Comparison of ENCODE assay signal across 1 cellular context in the genomic region with DNA sequence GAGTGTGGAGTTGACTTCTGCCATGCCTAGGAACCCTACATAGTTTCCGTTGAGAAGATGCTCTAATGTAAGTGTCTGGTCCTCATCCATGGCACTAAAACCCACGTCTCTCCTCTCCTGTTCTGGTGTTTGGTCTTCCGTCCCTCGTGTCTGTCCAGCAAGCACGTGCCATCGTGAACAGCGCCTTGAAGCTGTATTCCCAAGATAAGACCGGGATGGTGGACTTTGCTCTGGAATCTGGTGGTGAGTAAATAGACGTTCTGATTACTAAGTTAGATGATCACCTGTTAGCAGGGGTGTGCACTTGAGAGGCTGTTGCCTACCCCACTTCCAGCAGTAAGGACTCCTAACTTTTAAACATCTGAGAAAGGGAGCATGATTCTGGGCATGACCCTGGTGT.
TF ChIP-seq lines count a peak whose summit lies in the region.

No MANE protein-coding gene starts in this region.

TF ChIP-seq in HepG2, 621 proteins besides CTCF, POLR2A, EP300 and RAD21 (continued from another document):
- TF ChIP-seq, protein P1, sequence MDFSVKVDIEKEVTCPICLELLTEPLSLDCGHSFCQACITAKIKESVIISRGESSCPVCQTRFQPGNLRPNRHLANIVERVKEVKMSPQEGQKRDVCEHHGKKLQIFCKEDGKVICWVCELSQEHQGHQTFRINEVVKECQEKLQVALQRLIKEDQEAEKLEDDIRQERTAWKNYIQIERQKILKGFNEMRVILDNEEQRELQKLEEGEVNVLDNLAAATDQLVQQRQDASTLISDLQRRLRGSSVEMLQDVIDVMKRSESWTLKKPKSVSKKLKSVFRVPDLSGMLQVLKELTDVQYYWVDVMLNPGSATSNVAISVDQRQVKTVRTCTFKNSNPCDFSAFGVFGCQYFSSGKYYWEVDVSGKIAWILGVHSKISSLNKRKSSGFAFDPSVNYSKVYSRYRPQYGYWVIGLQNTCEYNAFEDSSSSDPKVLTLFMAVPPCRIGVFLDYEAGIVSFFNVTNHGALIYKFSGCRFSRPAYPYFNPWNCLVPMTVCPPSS (IDR thresholded peaks at IDR 0.05), result no peak
- no peak for TF ChIP-seq MTF1 (CRISPR knock-in tag; IDR thresholded peaks at IDR 0.05)
- TF ChIP-seq KDM3A (CRISPR knock-in tag; IDR thresholded peaks at IDR 0.05; ENCODE audit: low read depth), result no peak
- no peak for TF ChIP-seq RFX3 (CRISPR knock-in tag; IDR thresholded peaks at IDR 0.05)
- TF ChIP-seq, protein P2, sequence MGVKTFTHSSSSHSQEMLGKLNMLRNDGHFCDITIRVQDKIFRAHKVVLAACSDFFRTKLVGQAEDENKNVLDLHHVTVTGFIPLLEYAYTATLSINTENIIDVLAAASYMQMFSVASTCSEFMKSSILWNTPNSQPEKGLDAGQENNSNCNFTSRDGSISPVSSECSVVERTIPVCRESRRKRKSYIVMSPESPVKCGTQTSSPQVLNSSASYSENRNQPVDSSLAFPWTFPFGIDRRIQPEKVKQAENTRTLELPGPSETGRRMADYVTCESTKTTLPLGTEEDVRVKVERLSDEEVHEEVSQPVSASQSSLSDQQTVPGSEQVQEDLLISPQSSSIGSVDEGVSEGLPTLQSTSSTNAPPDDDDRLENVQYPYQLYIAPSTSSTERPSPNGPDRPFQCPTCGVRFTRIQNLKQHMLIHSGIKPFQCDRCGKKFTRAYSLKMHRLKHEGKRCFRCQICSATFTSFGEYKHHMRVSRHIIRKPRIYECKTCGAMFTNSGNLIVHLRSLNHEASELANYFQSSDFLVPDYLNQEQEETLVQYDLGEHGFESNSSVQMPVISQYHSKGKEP (CRISPR knock-in tag; IDR thresholded peaks at IDR 0.05), result no peak
- TF ChIP-seq HES4 (CRISPR knock-in tag; IDR thresholded peaks at IDR 0.05; ENCODE audit: borderline replicate concordance), result no peak
- no peak for TF ChIP-seq PRMT3 (CRISPR knock-in tag; IDR thresholded peaks at IDR 0.05; ENCODE audit: borderline replicate concordance, low read depth)
- TF ChIP-seq, protein P3, sequence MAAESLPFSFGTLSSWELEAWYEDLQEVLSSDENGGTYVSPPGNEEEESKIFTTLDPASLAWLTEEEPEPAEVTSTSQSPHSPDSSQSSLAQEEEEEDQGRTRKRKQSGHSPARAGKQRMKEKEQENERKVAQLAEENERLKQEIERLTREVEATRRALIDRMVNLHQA (CRISPR knock-in tag; IDR thresholded peaks at IDR 0.05), result no peak
- TF ChIP-seq, protein P4, sequence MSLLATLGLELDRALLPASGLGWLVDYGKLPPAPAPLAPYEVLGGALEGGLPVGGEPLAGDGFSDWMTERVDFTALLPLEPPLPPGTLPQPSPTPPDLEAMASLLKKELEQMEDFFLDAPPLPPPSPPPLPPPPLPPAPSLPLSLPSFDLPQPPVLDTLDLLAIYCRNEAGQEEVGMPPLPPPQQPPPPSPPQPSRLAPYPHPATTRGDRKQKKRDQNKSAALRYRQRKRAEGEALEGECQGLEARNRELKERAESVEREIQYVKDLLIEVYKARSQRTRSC (CRISPR knock-in tag; IDR thresholded peaks at IDR 0.05; ENCODE audit: low read depth), result no peak
- TF ChIP-seq MIXL1 (CRISPR knock-in tag; IDR thresholded peaks at IDR 0.05), result no peak
- peak; percentile 33; the same call in 1 of the 2 replicates for TF ChIP-seq JUN (CRISPR knock-in tag; IDR thresholded peaks at IDR 0.05)
- TF ChIP-seq ZNF775 (CRISPR knock-in tag; IDR thresholded peaks at IDR 0.05; ENCODE audit: borderline replicate concordance), result no peak
- TF ChIP-seq ZNF816 (CRISPR knock-in tag; IDR thresholded peaks at IDR 0.05; ENCODE audit: borderline replicate concordance), result no peak
- TF ChIP-seq ZNF160 (CRISPR knock-in tag; IDR thresholded peaks at IDR 0.05), result no peak
- no peak for TF ChIP-seq ZNF747 (CRISPR knock-in tag; IDR thresholded peaks at IDR 0.05; ENCODE audit: borderline replicate concordance)
- TF ChIP-seq SP2 (CRISPR knock-in tag; IDR thresholded peaks at IDR 0.05), result no peak
- TF ChIP-seq SKI (IDR thresholded peaks at IDR 0.05; ENCODE audit: partially characterized antibody), result no peak
- TF ChIP-seq, protein P5, sequence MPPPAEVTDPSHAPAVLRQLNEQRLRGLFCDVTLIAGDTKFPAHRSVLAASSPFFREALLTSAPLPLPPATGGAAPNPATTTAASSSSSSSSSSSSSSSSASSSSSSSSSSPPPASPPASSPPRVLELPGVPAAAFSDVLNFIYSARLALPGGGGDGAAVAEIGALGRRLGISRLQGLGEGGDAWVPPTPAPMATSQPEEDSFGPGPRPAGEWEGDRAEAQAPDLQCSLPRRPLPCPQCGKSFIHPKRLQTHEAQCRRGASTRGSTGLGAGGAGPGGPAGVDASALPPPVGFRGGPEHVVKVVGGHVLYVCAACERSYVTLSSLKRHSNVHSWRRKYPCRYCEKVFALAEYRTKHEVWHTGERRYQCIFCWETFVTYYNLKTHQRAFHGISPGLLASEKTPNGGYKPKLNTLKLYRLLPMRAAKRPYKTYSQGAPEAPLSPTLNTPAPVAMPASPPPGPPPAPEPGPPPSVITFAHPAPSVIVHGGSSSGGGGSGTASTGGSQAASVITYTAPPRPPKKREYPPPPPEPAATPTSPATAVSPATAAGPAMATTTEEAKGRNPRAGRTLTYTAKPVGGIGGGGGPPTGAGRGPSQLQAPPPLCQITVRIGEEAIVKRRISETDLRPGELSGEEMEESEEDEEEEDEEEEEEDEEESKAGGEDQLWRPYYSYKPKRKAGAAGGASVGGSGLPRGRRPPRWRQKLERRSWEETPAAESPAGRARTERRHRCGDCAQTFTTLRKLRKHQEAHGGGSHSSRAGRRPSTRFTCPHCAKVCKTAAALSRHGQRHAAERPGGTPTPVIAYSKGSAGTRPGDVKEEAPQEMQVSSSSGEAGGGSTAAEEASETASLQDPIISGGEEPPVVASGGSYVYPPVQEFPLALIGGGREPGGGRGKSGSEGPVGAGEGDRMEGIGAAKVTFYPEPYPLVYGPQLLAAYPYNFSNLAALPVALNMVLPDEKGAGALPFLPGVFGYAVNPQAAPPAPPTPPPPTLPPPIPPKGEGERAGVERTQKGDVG (CRISPR knock-in tag; IDR thresholded peaks at IDR 0.05; ENCODE audit: borderline replicate concordance), result peak; percentile 78; the same call in 1 of the 2 replicates
- TF ChIP-seq, protein P6, sequence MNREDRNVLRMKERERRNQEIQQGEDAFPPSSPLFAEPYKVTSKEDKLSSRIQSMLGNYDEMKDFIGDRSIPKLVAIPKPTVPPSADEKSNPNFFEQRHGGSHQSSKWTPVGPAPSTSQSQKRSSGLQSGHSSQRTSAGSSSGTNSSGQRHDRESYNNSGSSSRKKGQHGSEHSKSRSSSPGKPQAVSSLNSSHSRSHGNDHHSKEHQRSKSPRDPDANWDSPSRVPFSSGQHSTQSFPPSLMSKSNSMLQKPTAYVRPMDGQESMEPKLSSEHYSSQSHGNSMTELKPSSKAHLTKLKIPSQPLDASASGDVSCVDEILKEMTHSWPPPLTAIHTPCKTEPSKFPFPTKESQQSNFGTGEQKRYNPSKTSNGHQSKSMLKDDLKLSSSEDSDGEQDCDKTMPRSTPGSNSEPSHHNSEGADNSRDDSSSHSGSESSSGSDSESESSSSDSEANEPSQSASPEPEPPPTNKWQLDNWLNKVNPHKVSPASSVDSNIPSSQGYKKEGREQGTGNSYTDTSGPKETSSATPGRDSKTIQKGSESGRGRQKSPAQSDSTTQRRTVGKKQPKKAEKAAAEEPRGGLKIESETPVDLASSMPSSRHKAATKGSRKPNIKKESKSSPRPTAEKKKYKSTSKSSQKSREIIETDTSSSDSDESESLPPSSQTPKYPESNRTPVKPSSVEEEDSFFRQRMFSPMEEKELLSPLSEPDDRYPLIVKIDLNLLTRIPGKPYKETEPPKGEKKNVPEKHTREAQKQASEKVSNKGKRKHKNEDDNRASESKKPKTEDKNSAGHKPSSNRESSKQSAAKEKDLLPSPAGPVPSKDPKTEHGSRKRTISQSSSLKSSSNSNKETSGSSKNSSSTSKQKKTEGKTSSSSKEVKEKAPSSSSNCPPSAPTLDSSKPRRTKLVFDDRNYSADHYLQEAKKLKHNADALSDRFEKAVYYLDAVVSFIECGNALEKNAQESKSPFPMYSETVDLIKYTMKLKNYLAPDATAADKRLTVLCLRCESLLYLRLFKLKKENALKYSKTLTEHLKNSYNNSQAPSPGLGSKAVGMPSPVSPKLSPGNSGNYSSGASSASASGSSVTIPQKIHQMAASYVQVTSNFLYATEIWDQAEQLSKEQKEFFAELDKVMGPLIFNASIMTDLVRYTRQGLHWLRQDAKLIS (CRISPR knock-in tag; IDR thresholded peaks at IDR 0.05), result no peak
- TF ChIP-seq ZNF605 (CRISPR knock-in tag; IDR thresholded peaks at IDR 0.05), result 0 out of 2 replicates have a peak, but pooled peaks have one; percentile 26
- TF ChIP-seq, protein P7, sequence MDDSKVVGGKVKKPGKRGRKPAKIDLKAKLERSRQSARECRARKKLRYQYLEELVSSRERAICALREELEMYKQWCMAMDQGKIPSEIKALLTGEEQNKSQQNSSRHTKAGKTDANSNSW (CRISPR knock-in tag; IDR thresholded peaks at IDR 0.05; ENCODE audit: borderline replicate concordance), result no peak
- TF ChIP-seq ZNF350 (CRISPR knock-in tag; IDR thresholded peaks at IDR 0.05; ENCODE audit: borderline replicate concordance, low read depth), result 0 out of 2 replicates have a peak, but pooled peaks have one; percentile 35
- TF ChIP-seq FOXM1 (CRISPR knock-in tag; IDR thresholded peaks at IDR 0.05), result no peak
- TF ChIP-seq, protein P8, sequence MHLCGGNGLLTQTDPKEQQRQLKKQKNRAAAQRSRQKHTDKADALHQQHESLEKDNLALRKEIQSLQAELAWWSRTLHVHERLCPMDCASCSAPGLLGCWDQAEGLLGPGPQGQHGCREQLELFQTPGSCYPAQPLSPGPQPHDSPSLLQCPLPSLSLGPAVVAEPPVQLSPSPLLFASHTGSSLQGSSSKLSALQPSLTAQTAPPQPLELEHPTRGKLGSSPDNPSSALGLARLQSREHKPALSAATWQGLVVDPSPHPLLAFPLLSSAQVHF (CRISPR knock-in tag; IDR thresholded peaks at IDR 0.05), result no peak
- TF ChIP-seq NR2F1 (CRISPR knock-in tag; IDR thresholded peaks at IDR 0.05), result no peak
- TF ChIP-seq, protein P9, sequence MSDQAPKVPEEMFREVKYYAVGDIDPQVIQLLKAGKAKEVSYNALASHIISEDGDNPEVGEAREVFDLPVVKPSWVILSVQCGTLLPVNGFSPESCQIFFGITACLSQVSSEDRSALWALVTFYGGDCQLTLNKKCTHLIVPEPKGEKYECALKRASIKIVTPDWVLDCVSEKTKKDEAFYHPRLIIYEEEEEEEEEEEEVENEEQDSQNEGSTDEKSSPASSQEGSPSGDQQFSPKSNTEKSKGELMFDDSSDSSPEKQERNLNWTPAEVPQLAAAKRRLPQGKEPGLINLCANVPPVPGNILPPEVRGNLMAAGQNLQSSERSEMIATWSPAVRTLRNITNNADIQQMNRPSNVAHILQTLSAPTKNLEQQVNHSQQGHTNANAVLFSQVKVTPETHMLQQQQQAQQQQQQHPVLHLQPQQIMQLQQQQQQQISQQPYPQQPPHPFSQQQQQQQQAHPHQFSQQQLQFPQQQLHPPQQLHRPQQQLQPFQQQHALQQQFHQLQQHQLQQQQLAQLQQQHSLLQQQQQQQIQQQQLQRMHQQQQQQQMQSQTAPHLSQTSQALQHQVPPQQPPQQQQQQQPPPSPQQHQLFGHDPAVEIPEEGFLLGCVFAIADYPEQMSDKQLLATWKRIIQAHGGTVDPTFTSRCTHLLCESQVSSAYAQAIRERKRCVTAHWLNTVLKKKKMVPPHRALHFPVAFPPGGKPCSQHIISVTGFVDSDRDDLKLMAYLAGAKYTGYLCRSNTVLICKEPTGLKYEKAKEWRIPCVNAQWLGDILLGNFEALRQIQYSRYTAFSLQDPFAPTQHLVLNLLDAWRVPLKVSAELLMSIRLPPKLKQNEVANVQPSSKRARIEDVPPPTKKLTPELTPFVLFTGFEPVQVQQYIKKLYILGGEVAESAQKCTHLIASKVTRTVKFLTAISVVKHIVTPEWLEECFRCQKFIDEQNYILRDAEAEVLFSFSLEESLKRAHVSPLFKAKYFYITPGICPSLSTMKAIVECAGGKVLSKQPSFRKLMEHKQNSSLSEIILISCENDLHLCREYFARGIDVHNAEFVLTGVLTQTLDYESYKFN (CRISPR knock-in tag; conservative IDR thresholded peaks at IDR 0.05), result peak; percentile 38; the same call in 1 of the 2 replicates
- peak; percentile 83 for TF ChIP-seq HNF4A (CRISPR knock-in tag; IDR thresholded peaks at IDR 0.05)
- no peak for TF ChIP-seq SMYD3 (CRISPR knock-in tag; IDR thresholded peaks at IDR 0.05)
- no peak for TF ChIP-seq RELA (CRISPR knock-in tag; IDR thresholded peaks at IDR 0.05)
- no peak for TF ChIP-seq ZNF180 (CRISPR knock-in tag; IDR thresholded peaks at IDR 0.05; ENCODE audit: borderline replicate concordance, low read depth)
- no peak for TF ChIP-seq CBX5 (CRISPR knock-in tag; IDR thresholded peaks at IDR 0.05; ENCODE audit: borderline replicate concordance)
- TF ChIP-seq, protein P10, sequence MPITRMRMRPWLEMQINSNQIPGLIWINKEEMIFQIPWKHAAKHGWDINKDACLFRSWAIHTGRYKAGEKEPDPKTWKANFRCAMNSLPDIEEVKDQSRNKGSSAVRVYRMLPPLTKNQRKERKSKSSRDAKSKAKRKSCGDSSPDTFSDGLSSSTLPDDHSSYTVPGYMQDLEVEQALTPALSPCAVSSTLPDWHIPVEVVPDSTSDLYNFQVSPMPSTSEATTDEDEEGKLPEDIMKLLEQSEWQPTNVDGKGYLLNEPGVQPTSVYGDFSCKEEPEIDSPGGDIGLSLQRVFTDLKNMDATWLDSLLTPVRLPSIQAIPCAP (CRISPR knock-in tag; IDR thresholded peaks at IDR 0.05; ENCODE audit: low read depth), result no peak
TF ChIP-seq in HepG2: peak in this region for 30.
